8 cellular contexts compared by ENCODE assay signal in genomic region chr7:158814637-158815036, GRCh38. TPM values are rescaled to one million over a fixed set of nuclear protein-coding genes. Genes with fewer than 3 reads are reported as not detected.
DNase-seq lines count a peak whose midpoint lies in the region; ATAC-seq, FAIRE-seq and TF ChIP-seq lines count a peak whose summit lies in the region.

No MANE protein-coding gene starts in this region.

- no peak for TF ChIP-seq POLR2A in GM12892 (IDR thresholded peaks at IDR 0.05; ENCODE audit: low read depth, low read length)

- no peak for FAIRE-seq in GM12892 (lab: Jason Lieb, UNC)

- peaks cover 81 to 100% (median 95%) of the 10 kb centered on the region in 4 donors for H3K4me1 Mint-ChIP-seq in CD4-positive, alpha-beta memory T cell
- peaks cover 68 to 85% (median 77%) of the 10 kb centered on the region in 3 donors for H3K4me1 Mint-ChIP-seq in naive B cell

- intact Hi-C loops in CD4-positive, alpha-beta memory T cell (cut with micrococcal nuclease), result no loop called here

- no peaks in the 10 kb centered on the region for H3K9me3 ChIP-seq in CD4-positive, alpha-beta memory T cell (ENCODE audit: control insufficient read depth in 1 of 2, low read length in 2 of 2)

- peaks cover 95% of the 10 kb centered on the region for H3K4me1 ChIP-seq in CD4-positive, alpha-beta memory T cell (ENCODE audit: insufficient read depth, low read length)

- CTCF ChIA-PET in CD4-positive, alpha-beta memory T cell (lab: Charles Lee; ENCODE audit: partially characterized antibody), result interaction anchor here (1.0 to 2.3 kb wide), 5 partner anchors 9 to 46 kb away, joined by 3 to 7 read pairs (median 3); no protein-coding TSS in a partner anchor

- no peaks in the 10 kb centered on the region for H3K36me3 ChIP-seq in CD4-positive, alpha-beta memory T cell (ENCODE audit: insufficient read depth, low read length)

- H3K27ac Mint-ChIP-seq in CD4-positive, alpha-beta memory T cell, result peak overlapping the region; percentile 97 to 100 (median 99)
- H3K27ac Mint-ChIP-seq in activated naive CD4-positive, alpha-beta T cell treated with anti-CD3 and anti-CD28 coated beads, Interleukin-2, amount 50 U/mL, for 72 hours, result peak overlapping the region; percentile 89 to 96
- peak overlapping the region; percentile 27 to 95 (median 80) for H3K27ac Mint-ChIP-seq in naive B cell

- peaks cover 0 to 3% (median 0%) of the 10 kb centered on the region in 8 donors for H3K9me3 Mint-ChIP-seq in CD4-positive, alpha-beta memory T cell
- no peaks in the 10 kb centered on the region for H3K9me3 Mint-ChIP-seq in activated naive CD4-positive, alpha-beta T cell treated with anti-CD3 and anti-CD28 coated beads, Interleukin-2, amount 50 U/mL, for 72 hours
- H3K9me3 Mint-ChIP-seq in naive B cell, result peaks cover 0 to 2% (median 0%) of the 10 kb centered on the region in 7 donors

- H3K27me3 ChIP-seq in CD4-positive, alpha-beta memory T cell (ENCODE audit: insufficient read depth, low read length), result no peaks in the 10 kb centered on the region

- H3K4me3 ChIP-seq in CD4-positive, alpha-beta memory T cell (ENCODE audit: low read length in 2 of 2), result no peak overlapping the region

- POLR2A ChIA-PET in CD4-positive, alpha-beta memory T cell (lab: Charles Lee; ENCODE audit: partially characterized antibody), result interaction anchor here (1.2 to 6.9 kb wide), 3 partner anchors 13 to 110 kb away, joined by 4 to 137 read pairs (median 5); partner anchors contain the start of genes ESYT2 and NCAPG2

- peak; percentile 58 to 81 (median 66) for DNase-seq in CD4-positive, alpha-beta memory T cell
- peak in 1 of 2 donors; percentile 50 for DNase-seq in activated naive CD4-positive, alpha-beta T cell treated with anti-CD3 and anti-CD28 coated beads, Interleukin-2, amount 50 U/mL, for 72 hours (ENCODE audit: low spot score in 2 of 2)
- DNase-seq in naive B cell (peak; percentile 33), NCI-H128 (lab: John Stamatoyannopoulos, UW; ENCODE audit: unreplicated experiment) (no peak), GM12892 (ENCODE audit: insufficient read length) (no peak)

- H3K27ac ChIP-seq in CD4-positive, alpha-beta memory T cell (ENCODE audit: low read depth, low read length), result peak overlapping the region; percentile 91

- ATAC-seq in HG03432 (IDR thresholded peaks at IDR 0.05; ENCODE audit: unreplicated experiment), result peak; percentile 38
- peak; percentile 22 to 44 for ATAC-seq in activated naive CD4-positive, alpha-beta T cell treated with anti-CD3 and anti-CD28 coated beads, Interleukin-2, amount 50 U/mL, for 72 hours
- ATAC-seq in naive B cell (ENCODE audit: low read depth in 2 of 2), result peak; percentile 43 to 53
- ATAC-seq in HG03457 (IDR thresholded peaks at IDR 0.05; ENCODE audit: unreplicated experiment), result no peak
- ATAC-seq in HG03025 (IDR thresholded peaks at IDR 0.05; ENCODE audit: low FRiP score, unreplicated experiment), result no peak

- H3K36me3 Mint-ChIP-seq in CD4-positive, alpha-beta memory T cell, result peaks cover 13 to 36% of the 10 kb centered on the region in 2 donors
- H3K36me3 Mint-ChIP-seq in activated naive CD4-positive, alpha-beta T cell treated with anti-CD3 and anti-CD28 coated beads, Interleukin-2, amount 50 U/mL, for 72 hours, result peaks cover 0 to 37% of the 10 kb centered on the region in 2 donors
- peaks cover 0 to 5% of the 10 kb centered on the region in 2 donors for H3K36me3 Mint-ChIP-seq in naive B cell

- H3K4me3 Mint-ChIP-seq in CD4-positive, alpha-beta memory T cell, result peak overlapping the region; percentile 45 to 96 (median 80)
- H3K4me3 Mint-ChIP-seq in naive B cell, result peak overlapping the region in 3 of 8 donors; percentile 1 to 79 (median 12)

- H3K27me3 Mint-ChIP-seq in CD4-positive, alpha-beta memory T cell, result no peaks in the 10 kb centered on the region
- no peaks in the 10 kb centered on the region for H3K27me3 Mint-ChIP-seq in naive B cell

RNA-seq across cellular contexts. Expression of gene ESYT2, which starts 14.7 kb away (rescaled TPM):
- total RNA-seq in CD4-positive, alpha-beta memory T cell, result 100 to 1,000 TPM; 114 to 116 TPM
- 10 to 100 TPM; 52.3 to 99.4 TPM for polyA plus RNA-seq in CD4-positive, alpha-beta memory T cell
- total RNA-seq in activated naive CD4-positive, alpha-beta T cell treated with anti-CD3 and anti-CD28 coated beads, Interleukin-2, amount 50 U/mL, for 72 hours, result 10 to 100 TPM; 54.4 to 73.3 TPM
- 10 to 100 TPM; 15.4 to 23.0 (median 16.8) TPM for polyA plus RNA-seq in naive B cell (ENCODE audit: low read depth in 6 of 6)
- polyA plus RNA-seq in GM12892 (2012; ENCODE audit: missing spikeins), result 22.7 TPM

RNA-seq across cellular contexts. Expression of gene DYNC2I1, which starts 41.7 kb away (rescaled TPM):
- total RNA-seq in CD4-positive, alpha-beta memory T cell, result 10 to 100 TPM; 14.7 to 15.2 TPM
- polyA plus RNA-seq in CD4-positive, alpha-beta memory T cell, result 10 to 100 TPM in 1 of 2 donors, 1 to 10 TPM in 1; 6.2 to 24.1 TPM
- total RNA-seq in activated naive CD4-positive, alpha-beta T cell treated with anti-CD3 and anti-CD28 coated beads, Interleukin-2, amount 50 U/mL, for 72 hours, result 10 to 100 TPM; 12.0 to 16.9 TPM
- 10 to 100 TPM; 12.6 to 20.4 (median 18.3) TPM for polyA plus RNA-seq in naive B cell (ENCODE audit: low read depth in 6 of 6)
- polyA plus RNA-seq in GM12892 (2012; ENCODE audit: missing spikeins), result 14.6 TPM

Comparison
In these comparisons a context has a peak if more than half of its experiments do, and no peak if none do; other contexts are left out.
1. DNase-seq: peak in CD4-positive, alpha-beta memory T cell (5 of 5) and naive B cell (single experiment); none in NCI-H128 (single experiment) and GM12892 (single experiment).
2. ATAC-seq: peak in HG03432 (single experiment), activated naive CD4-positive, alpha-beta T cell treated with anti-CD3 and anti-CD28 coated beads, Interleukin-2, amount 50 U/mL, for 72 hours (2 of 2) and naive B cell (2 of 2); none in HG03457 (single experiment) and HG03025 (single experiment).
3. Peak in every context shown above with its lines, with median percentiles within 50 percentile points of each other: H3K27ac Mint-ChIP-seq.